ENCODE assay signal across 8 cellular contexts in genomic region chr15:66882251-66883020, GRCh38.
A peak's percentile ranks its signal among the peaks of the same experiment; 100 is the strongest.
DNase-seq lines count a peak whose midpoint lies in the region; ATAC-seq and TF ChIP-seq lines count a peak whose summit lies in the region.

No MANE protein-coding gene starts in this region.

- H3K27me3 ChIP-seq in SK-N-SH (ENCODE audit: insufficient read depth) (no peaks in the 10 kb centered on the region), foreskin keratinocyte (peaks cover 2% of the 10 kb centered on the region)

- H3K9me3 ChIP-seq in SK-N-SH = no peaks in the 10 kb centered on the region

- CTCF ChIA-PET in Calu3 (lab: Charles Lee) = interaction anchor here (1.0 to 1.3 kb wide), 2 partner anchors 19 to 265 kb away, joined by 3 to 6 read pairs; no protein-coding TSS in a partner anchor
- CTCF ChIA-PET in SK-N-SH (lab: Yijun Ruan, JAX) = interaction anchor here (0.6 kb wide), 2 partner anchors 21 to 22 kb away, joined by 3 read pairs; no protein-coding TSS in a partner anchor

- H3F3A ChIP-seq in SK-N-SH (replicated peaks; ENCODE audit: insufficient read depth) = peaks cover 22% of the 10 kb centered on the region

- no peak for ATAC-seq in stimulated activated naive B cell treated with anti-CD40 and anti-IgM and Interleukin-4, amounts not matched to agents 10 μg/mL and 1 μg/mL and 100 μg/mL, for 72 hours (replicated peaks)
- no peak for ATAC-seq in GM21423 (IDR thresholded peaks at IDR 0.05; ENCODE audit: unreplicated experiment)
- ATAC-seq in foreskin keratinocyte = no peak

- TF ChIP-seq RAD21 in SK-N-SH (IDR thresholded peaks at IDR 0.05; ENCODE audit: low read length) = no peak

- H3K27ac Mint-ChIP-seq in Calu3 (ENCODE audit: unreplicated experiment) (peak overlapping the region; percentile 42), progenitor cell of endocrine pancreas (peak overlapping the region; percentile 93)
- no peak overlapping the region for H3K27ac Mint-ChIP-seq in stimulated activated naive B cell treated with anti-CD40 and anti-IgM and Interleukin-4, amounts not matched to agents 10 μg/mL and 1 μg/mL and 100 μg/mL, for 72 hours

- H3K4me1 ChIP-seq in SK-N-SH (ENCODE audit: control insufficient read depth in 1 of 2, insufficient read depth in 2 of 2, low read depth in 1 of 2, low read length in 1 of 2) = peaks cover 3 to 31% of the 10 kb centered on the region in 2 experiments
- H3K4me1 ChIP-seq in foreskin keratinocyte = peaks cover 12% of the 10 kb centered on the region

- H4K20me1 ChIP-seq in SK-N-SH (ENCODE audit: insufficient read depth) = no peaks in the 10 kb centered on the region

- no peak for TF ChIP-seq CTCF in Calu3 (IDR thresholded peaks at IDR 0.05; ENCODE audit: unreplicated experiment)
- TF ChIP-seq CTCF in SK-N-SH (IDR thresholded peaks at IDR 0.05) = no peak
- no peak for TF ChIP-seq CTCF in fibroblast of the aortic adventitia (IDR thresholded peaks at IDR 0.05; ENCODE audit: insufficient read depth, low read length)
- TF ChIP-seq CTCF in progenitor cell of endocrine pancreas (IDR thresholded peaks at IDR 0.05; ENCODE audit: unreplicated experiment) = no peak
- no peak for TF ChIP-seq CTCF in foreskin keratinocyte (conservative IDR thresholded peaks at IDR 0.05)

- H3K9me2 ChIP-seq in SK-N-SH = no peaks in the 10 kb centered on the region

- POLR2A ChIA-PET in SK-N-SH (lab: Yijun Ruan, JAX) = no interaction called here

- H2AFZ ChIP-seq in SK-N-SH (ENCODE audit: low read depth) = no peak overlapping the region

- H3K36me3 Mint-ChIP-seq in Calu3 (ENCODE audit: insufficient read depth, unreplicated experiment) (peaks cover 13% of the 10 kb centered on the region), progenitor cell of endocrine pancreas (ENCODE audit: insufficient read depth) (no peaks in the 10 kb centered on the region)
- peaks cover 0 to 2% of the 10 kb centered on the region in 2 donors for H3K36me3 Mint-ChIP-seq in stimulated activated naive B cell treated with anti-CD40 and anti-IgM and Interleukin-4, amounts not matched to agents 10 μg/mL and 1 μg/mL and 100 μg/mL, for 72 hours

- no peak for DNase-seq in Calu3
- no peak for DNase-seq in SK-N-SH
- DNase-seq in fibroblast of the aortic adventitia (ENCODE audit: low read depth) = peak; percentile 81
- no peak for DNase-seq in progenitor cell of endocrine pancreas (ENCODE audit: low spot score, unreplicated experiment)
- no peak for DNase-seq in stimulated activated naive B cell treated with anti-CD40 and anti-IgM and Interleukin-4, amounts not matched to agents 10 μg/mL and 1 μg/mL and 100 μg/mL, for 72 hours
- no peak for DNase-seq in stimulated activated naive CD4-positive, alpha-beta T cell treated with Interleukin-2 at 50 U/mL for 16 hours (lab: John Stamatoyannopoulos, UW)
- no peak for DNase-seq in foreskin keratinocyte

- TF ChIP-seq EP300 in SK-N-SH (IDR thresholded peaks at IDR 0.05; ENCODE audit: borderline replicate concordance in 1 of 2, low read depth in 1 of 2, low read length in 1 of 2) = peak in 1 of 2 experiments; percentile 69; a peak in 1 of 4 replicates

- H3K4me3 ChIP-seq in SK-N-SH (ENCODE audit: low read depth in 2 of 2, low read length in 1 of 2) (no peak overlapping the region), fibroblast of the aortic adventitia (ENCODE audit: low read depth, low read length) (no peak overlapping the region)

- intact Hi-C loops in Calu3 (cut with micrococcal nuclease; ENCODE audit: unreplicated experiment) = loop anchor here (1.0 kb wide), 1 partner anchor 21 kb away; no protein-coding TSS in a partner anchor

- peak overlapping the region; percentile 36 to 95; a peak in 3 of 4 replicates for H3K27ac ChIP-seq in SK-N-SH (ENCODE audit: low read depth in 2 of 2, low read length in 1 of 2)
- H3K27ac ChIP-seq in foreskin keratinocyte = no peak overlapping the region

- 75% methylated on average over 9 of the region's 11 CpGs for WGBS in SK-N-SH (ENCODE audit: low lambda C conversion rate)

- no peaks in the 10 kb centered on the region for H3K27me3 Mint-ChIP-seq in Calu3 (ENCODE audit: unreplicated experiment)
- H3K27me3 Mint-ChIP-seq in progenitor cell of endocrine pancreas = peaks cover 8% of the 10 kb centered on the region
- H3K27me3 Mint-ChIP-seq in stimulated activated naive B cell treated with anti-CD40 and anti-IgM and Interleukin-4, amounts not matched to agents 10 μg/mL and 1 μg/mL and 100 μg/mL, for 72 hours = peaks cover 15 to 38% of the 10 kb centered on the region in 2 donors

- H3K4me3 Mint-ChIP-seq in Calu3 (ENCODE audit: low read depth, unreplicated experiment) (no peak overlapping the region), progenitor cell of endocrine pancreas (ENCODE audit: low read depth) (no peak overlapping the region)
- H3K4me3 Mint-ChIP-seq in stimulated activated naive B cell treated with anti-CD40 and anti-IgM and Interleukin-4, amounts not matched to agents 10 μg/mL and 1 μg/mL and 100 μg/mL, for 72 hours = no peak overlapping the region

- H3K9me3 Mint-ChIP-seq in Calu3 (ENCODE audit: low read depth, unreplicated experiment) (no peaks in the 10 kb centered on the region), progenitor cell of endocrine pancreas (ENCODE audit: low read depth) (no peaks in the 10 kb centered on the region)
- H3K9me3 Mint-ChIP-seq in stimulated activated naive B cell treated with anti-CD40 and anti-IgM and Interleukin-4, amounts not matched to agents 10 μg/mL and 1 μg/mL and 100 μg/mL, for 72 hours = no peaks in the 10 kb centered on the region

- BruUV-seq in Calu3 (replicated peaks; lab: Mats Ljungman, UMichigan) = no TSS peak

- peak overlapping the region; percentile 56 for H3K4me2 ChIP-seq in SK-N-SH

- no peaks in the 10 kb centered on the region for H3K79me2 ChIP-seq in SK-N-SH (ENCODE audit: insufficient read depth)

- H3K36me3 ChIP-seq in SK-N-SH (replicated peaks in 1 of 2; ENCODE audit: control insufficient read depth in 1 of 2, insufficient read depth in 2 of 2, low read length in 1 of 2) = no peaks in the 10 kb centered on the region

- H3K4me1 Mint-ChIP-seq in Calu3 (ENCODE audit: low read depth, unreplicated experiment) = peaks cover 30% of the 10 kb centered on the region
- H3K4me1 Mint-ChIP-seq in progenitor cell of endocrine pancreas (ENCODE audit: low read depth) = peaks cover 16% of the 10 kb centered on the region
- H3K4me1 Mint-ChIP-seq in stimulated activated naive B cell treated with anti-CD40 and anti-IgM and Interleukin-4, amounts not matched to agents 10 μg/mL and 1 μg/mL and 100 μg/mL, for 72 hours = peaks cover 20 to 26% of the 10 kb centered on the region in 2 donors

- H3K9ac ChIP-seq in SK-N-SH = peak overlapping the region; percentile 56

TF ChIP-seq in SK-N-SH, 30 proteins besides CTCF, POLR2A, EP300 and RAD21:
- TF ChIP-seq POLR2AphosphoS5 (IDR thresholded peaks at IDR 0.05; ENCODE audit: low read depth, low read length) (no peak), NFIC (IDR thresholded peaks at IDR 0.05; ENCODE audit: borderline replicate concordance) (peak; percentile 58; the same call in 1 of the 2 replicates), YY1 (IDR thresholded peaks at IDR 0.05; ENCODE audit: low read depth) (peak; percentile 64; the same call in 1 of the 2 replicates), TEAD4 (IDR thresholded peaks at IDR 0.05; ENCODE audit: borderline replicate concordance, insufficient read depth) (0 out of 2 replicates have a peak, but pooled peaks have one; percentile 34), TCF12 (IDR thresholded peaks at IDR 0.05) (peak; percentile 62), USF1 (IDR thresholded peaks at IDR 0.05; ENCODE audit: borderline replicate concordance, low read depth) (no peak), FOSL2 (IDR thresholded peaks at IDR 0.05; ENCODE audit: borderline replicate concordance, low read depth) (peak; percentile 56; the same call in 1 of the 2 replicates), MEF2A (IDR thresholded peaks at IDR 0.05; ENCODE audit: borderline replicate concordance, low read depth) (no peak), EZH2phosphoT487 (IDR thresholded peaks at IDR 0.05; ENCODE audit: borderline replicate concordance, low read depth) (no peak), JUND (IDR thresholded peaks at IDR 0.05) (peak; percentile 38; the same call in 1 of the 2 replicates), RCOR1 (IDR thresholded peaks at IDR 0.05; ENCODE audit: low read length) (no peak), PBX3 (IDR thresholded peaks at IDR 0.05) (no peak; the same call in 1 of the 2 replicates)
- TF ChIP-seq, protein P1, sequence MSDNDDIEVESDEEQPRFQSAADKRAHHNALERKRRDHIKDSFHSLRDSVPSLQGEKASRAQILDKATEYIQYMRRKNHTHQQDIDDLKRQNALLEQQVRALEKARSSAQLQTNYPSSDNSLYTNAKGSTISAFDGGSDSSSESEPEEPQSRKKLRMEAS (IDR thresholded peaks at IDR 0.05; ENCODE audit: low read depth) = peak; percentile 44; the same call in 1 of the 2 replicates
